ENCODE assay signal across 18 cellular contexts in genomic region chr3:159200176-159200575, GRCh38.
DNase-seq lines count a peak whose midpoint lies in the region; TF ChIP-seq lines count a peak whose summit lies in the region.
"Had no signal": no experiment of that assay in that cellular context is flagged by ENCODE, and none has a peak within 500 bp of the region (broad histone marks: within the 10 kb centered on the region; RNA-seq: fewer than 3 reads in every experiment).

No MANE protein-coding gene starts in this region.

- no peaks in the 10 kb centered on the region for H3K27me3 Mint-ChIP-seq in activated CD4-positive, alpha-beta T cell treated with anti-CD3 and anti-CD28 coated beads, Interleukin-2, amount 10 ng/mL, durations not matched to agents 7 days and 5 days
- H3K27me3 Mint-ChIP-seq: natural killer cell treated with Interleukin-12 subunit alpha and Interleukin-12 subunit beta and Interleukin-15 and Interleukin-18, amount 100 ng/mL, for 72 hours had no signal

- no peak overlapping the region for H3K27ac ChIP-seq in substantia nigra (ENCODE audit: low read depth, low read length, poor library complexity, severe bottlenecking)
- H3K27ac ChIP-seq: spleen, upper lobe of right lung, WERI-Rb-1 had no signal

- peak; percentile 52 for DNase-seq in AG08396 (ENCODE audit: low spot score)
- DNase-seq in HT1080 (ENCODE audit: low read depth): peak; percentile 99
- peak; percentile 46 for DNase-seq in SKM-1 treated with dmso at 0.1 percent for 144 hours (lab: John Stamatoyannopoulos, UW; ENCODE audit: unreplicated experiment)
- DNase-seq in foreskin fibroblast: peak; percentile 82 to 87
- DNase-seq in stimulated activated CD4-positive, alpha-beta T cell treated with anti-CD3 and anti-CD28 coated beads, Interleukin-15, amount 100 ng/mL, for 24 hours: no peak
- no peak for DNase-seq in SIG-M5 (lab: John Stamatoyannopoulos, UW)
- no peak for DNase-seq in activated CD4-positive, alpha-beta T cell treated with anti-CD3 and anti-CD28 coated beads, Interleukin-2, amount 10 ng/mL, durations not matched to agents 7 days and 5 days
- DNase-seq in substantia nigra (lab: John Stamatoyannopoulos, UW): no peak
- DNase-seq: activated T-cell treated with anti-CD3 and anti-CD28 coated beads, Interleukin-2, amount 50 U/mL, for 48 hours; AML-193; erythroblast; GDM1; kidney; NCI-H2107; spleen; upper lobe of right lung; WERI-Rb-1 had no signal

- CTCF ChIA-PET in activated CD4-positive, alpha-beta T cell treated with anti-CD3 and anti-CD28 coated beads, Interleukin-2, amount 10 ng/mL, durations not matched to agents 7 days and 5 days (lab: Charles Lee): no interaction called here

- H3K4me3 Mint-ChIP-seq in activated CD4-positive, alpha-beta T cell treated with anti-CD3 and anti-CD28 coated beads, Interleukin-2, amount 10 ng/mL, durations not matched to agents 7 days and 5 days: no peak overlapping the region
- H3K4me3 Mint-ChIP-seq: natural killer cell treated with Interleukin-12 subunit alpha and Interleukin-12 subunit beta and Interleukin-15 and Interleukin-18, amount 100 ng/mL, for 72 hours had no signal

- no peak overlapping the region for H3K4me3 ChIP-seq in foreskin fibroblast (ENCODE audit: low read depth in 1 of 2, low read length in 2 of 2)
- H3K4me3 ChIP-seq: spleen, upper lobe of right lung had no signal

- no peaks in the 10 kb centered on the region for H3K4me1 Mint-ChIP-seq in activated CD4-positive, alpha-beta T cell treated with anti-CD3 and anti-CD28 coated beads, Interleukin-2, amount 10 ng/mL, durations not matched to agents 7 days and 5 days

- H3K9me3 Mint-ChIP-seq in activated CD4-positive, alpha-beta T cell treated with anti-CD3 and anti-CD28 coated beads, Interleukin-2, amount 10 ng/mL, durations not matched to agents 7 days and 5 days: peaks cover 2% of the 10 kb centered on the region

- H3K27ac Mint-ChIP-seq in activated CD4-positive, alpha-beta T cell treated with anti-CD3 and anti-CD28 coated beads, Interleukin-2, amount 10 ng/mL, durations not matched to agents 7 days and 5 days: no peak overlapping the region
- H3K27ac Mint-ChIP-seq: natural killer cell treated with Interleukin-12 subunit alpha and Interleukin-12 subunit beta and Interleukin-15 and Interleukin-18, amount 100 ng/mL, for 72 hours had no signal

- H3K36me3 Mint-ChIP-seq in activated CD4-positive, alpha-beta T cell treated with anti-CD3 and anti-CD28 coated beads, Interleukin-2, amount 10 ng/mL, durations not matched to agents 7 days and 5 days (ENCODE audit: low read depth): no peaks in the 10 kb centered on the region
- H3K36me3 Mint-ChIP-seq: natural killer cell treated with Interleukin-12 subunit alpha and Interleukin-12 subunit beta and Interleukin-15 and Interleukin-18, amount 100 ng/mL, for 72 hours had no signal

- TF ChIP-seq CTCF in foreskin fibroblast (IDR thresholded peaks at IDR 0.05; ENCODE audit: low read depth, low read length): no peak

- POLR2A ChIA-PET in activated CD4-positive, alpha-beta T cell treated with anti-CD3 and anti-CD28 coated beads, Interleukin-2, amount 10 ng/mL, durations not matched to agents 7 days and 5 days (lab: Charles Lee): no interaction called here

Comparison
In these comparisons a context has a peak if more than half of its experiments do, and no peak if none do; other contexts are left out.
1. DNase-seq: peak in AG08396 (single experiment), HT1080 (single experiment), SKM-1 treated with dmso at 0.1 percent for 144 hours (single experiment) and foreskin fibroblast (2 of 2); none in stimulated activated CD4-positive, alpha-beta T cell treated with anti-CD3 and anti-CD28 coated beads, Interleukin-15, amount 100 ng/mL, for 24 hours (single experiment), SIG-M5 (single experiment), activated CD4-positive, alpha-beta T cell treated with anti-CD3 and anti-CD28 coated beads, Interleukin-2, amount 10 ng/mL, durations not matched to agents 7 days and 5 days (single experiment) and substantia nigra (0 of 49).